ENCODE assay signal across 1 cellular context in genomic region chr22:37686002-37686982, GRCh38.
A peak's percentile ranks its signal among the peaks of the same experiment; 100 is the strongest.
TF ChIP-seq lines count a peak whose summit lies in the region.

NOL12 (plus strand) TSS chr22:37686343; CDS start chr22:37686393, 50 bp downstream.

TF ChIP-seq in HepG2, 621 proteins besides CTCF, POLR2A, EP300 and RAD21 (continued from another document and continues in another):
- TF ChIP-seq NFAT5 (CRISPR knock-in tag; IDR thresholded peaks at IDR 0.05) (no peak), ZBTB49 (CRISPR knock-in tag; IDR thresholded peaks at IDR 0.05; ENCODE audit: borderline replicate concordance) (no peak), GLI4 (CRISPR knock-in tag; IDR thresholded peaks at IDR 0.05; ENCODE audit: borderline replicate concordance) (no peak), ZNF326 (CRISPR knock-in tag; IDR thresholded peaks at IDR 0.05; ENCODE audit: borderline replicate concordance) (no peak), ZNF615 (CRISPR knock-in tag; IDR thresholded peaks at IDR 0.05; ENCODE audit: borderline replicate concordance) (no peak), THAP9 (CRISPR knock-in tag; IDR thresholded peaks at IDR 0.05; ENCODE audit: borderline replicate concordance) (peak; percentile 83; the same call in 1 of the 2 replicates), ZBTB25 (CRISPR knock-in tag; IDR thresholded peaks at IDR 0.05) (no peak; the same call in 1 of the 2 replicates), ZNF777 (CRISPR knock-in tag; IDR thresholded peaks at IDR 0.05) (no peak), ZNF234 (CRISPR knock-in tag; conservative IDR thresholded peaks at IDR 0.05) (no peak), SNAPC5 (CRISPR knock-in tag; IDR thresholded peaks at IDR 0.05; ENCODE audit: borderline replicate concordance) (peak; percentile 72; the same call in 1 of the 2 replicates), ZFP62 (CRISPR knock-in tag; IDR thresholded peaks at IDR 0.05) (no peak), ZBTB2 (CRISPR knock-in tag; IDR thresholded peaks at IDR 0.05; ENCODE audit: low read depth) (no peak), ZNF576 (CRISPR knock-in tag; IDR thresholded peaks at IDR 0.05) (0 out of 2 replicates have a peak, but pooled peaks have one; percentile 70), RELA (CRISPR knock-in tag; IDR thresholded peaks at IDR 0.05) (0 out of 2 replicates have a peak, but pooled peaks have one; percentile 44), ZNF543 (CRISPR knock-in tag; IDR thresholded peaks at IDR 0.05) (peak; percentile 67), ZNF282 (IDR thresholded peaks at IDR 0.05; ENCODE audit: partially characterized antibody) (no peak), ZKSCAN8 (CRISPR knock-in tag; IDR thresholded peaks at IDR 0.05; ENCODE audit: borderline replicate concordance) (peak; percentile 77; the same call in 1 of the 2 replicates), MAX (IDR thresholded peaks at IDR 0.05) (peak; percentile 89), ZNF484 (CRISPR knock-in tag; IDR thresholded peaks at IDR 0.05; ENCODE audit: borderline replicate concordance, low read depth) (no peak), SOX6 (IDR thresholded peaks at IDR 0.05) (no peak), SOX6 (CRISPR knock-in tag; IDR thresholded peaks at IDR 0.05) (no peak; the same call in 1 of the 2 replicates), PHF20 (CRISPR knock-in tag; IDR thresholded peaks at IDR 0.05) (peak; percentile 97), ZFP36 (IDR thresholded peaks at IDR 0.05; ENCODE audit: borderline replicate concordance, low read depth, low read length, partially characterized antibody) (no peak), PAXIP1 (CRISPR knock-in tag; conservative IDR thresholded peaks at IDR 0.05) (0 out of 2 replicates have a peak, but pooled peaks have one; percentile 48), SP2 (CRISPR knock-in tag; IDR thresholded peaks at IDR 0.05) (peak; percentile 72; the same call in 1 of the 2 replicates), ZNF879 (CRISPR knock-in tag; IDR thresholded peaks at IDR 0.05) (no peak), KAT8 (CRISPR knock-in tag; IDR thresholded peaks at IDR 0.05) (peak; percentile 99), NKX3-1 (CRISPR knock-in tag; IDR thresholded peaks at IDR 0.05) (no peak), KDM4B (CRISPR knock-in tag; IDR thresholded peaks at IDR 0.05) (peak; percentile 79), GMEB1 (CRISPR knock-in tag; IDR thresholded peaks at IDR 0.05; ENCODE audit: borderline replicate concordance) (peak; percentile 77), MXD1 (CRISPR knock-in tag; IDR thresholded peaks at IDR 0.05) (peak; percentile 69; the same call in 1 of the 2 replicates), GABPB1 (CRISPR knock-in tag; IDR thresholded peaks at IDR 0.05) (peak; percentile 98), TEAD2 (CRISPR knock-in tag; IDR thresholded peaks at IDR 0.05) (no peak), ZFX (CRISPR knock-in tag; IDR thresholded peaks at IDR 0.05; ENCODE audit: low read depth) (peak; percentile 98)
